In the genomic region with DNA sequence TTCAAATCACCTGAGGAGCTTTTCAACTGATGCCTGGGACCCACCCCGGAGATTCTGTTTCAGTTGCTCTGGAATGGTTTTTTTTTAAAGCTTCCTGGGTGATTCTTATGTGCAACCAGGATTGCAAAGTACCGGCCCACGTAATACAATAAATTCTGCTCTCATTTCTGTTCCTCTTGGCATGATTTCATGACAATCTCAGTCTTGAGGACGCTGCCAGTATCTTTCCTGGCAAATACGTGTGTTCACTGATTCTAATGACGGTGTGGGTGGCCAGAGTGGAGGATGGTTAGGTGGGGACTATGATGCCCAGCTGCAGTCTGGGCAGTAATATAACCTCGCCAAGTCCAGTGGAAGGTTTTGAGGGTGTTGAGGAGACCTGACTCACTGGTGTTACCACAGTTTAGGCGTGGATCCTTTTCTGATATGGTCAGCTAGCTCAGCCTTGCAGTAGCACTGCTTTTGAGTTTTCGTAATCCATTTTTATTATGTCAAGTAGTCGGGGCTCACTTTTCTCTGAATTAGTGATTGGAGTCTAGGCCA, we compare ENCODE assay signal across 20 cellular contexts. TPM values are rescaled to one million over a fixed set of nuclear protein-coding genes. Genes with fewer than 3 reads are reported as not detected.
A peak's percentile ranks its signal among the peaks of the same experiment; 100 is the strongest.
DNase-seq lines count a peak whose midpoint lies in the region; ATAC-seq and TF ChIP-seq lines count a peak whose summit lies in the region.
"Had no signal": no experiment of that assay in that cellular context is flagged by ENCODE, and none has a peak within 500 bp of the region (broad histone marks: within the 10 kb centered on the region; RNA-seq: fewer than 3 reads in every experiment).

No MANE protein-coding gene starts in this region.

- DNase-seq in GM23338 (ENCODE audit: low spot score) (no peak), fibroblast of mammary gland (ENCODE audit: low read depth) (peak; percentile 69), sigmoid colon (no peak), ovary (no peak), natural killer cell (no peak)
- DNase-seq: DND-41; effector memory CD4-positive, alpha-beta T cell; IMR-90; kidney; mammary epithelial cell; NCI-H1092 treated with DMSO at 0.1 percent for 48 hours; NCI-H1930; NCI-H748 treated with DMSO at 0.1 percent for 48 hours; psoas muscle; small intestine; stimulated activated CD4-positive, alpha-beta T cell treated with anti-CD3 and anti-CD28 coated beads, Interleukin-2, amount 100 ng/mL, for 24 hours had no signal

- H2AFZ ChIP-seq in GM23338 = no peak overlapping the region

- H3K4me3 ChIP-seq in GM23338 (no peak overlapping the region), fibroblast of mammary gland (ENCODE audit: control insufficient read depth, low read depth, low read length) (no peak overlapping the region), sigmoid colon (no peak overlapping the region), ovary (no peak overlapping the region)
- H3K4me3 ChIP-seq: psoas muscle had no signal

- H3K36me3 ChIP-seq in GM23338 (ENCODE audit: insufficient read depth) (peaks cover 7% of the 10 kb centered on the region), sigmoid colon (no peaks in the 10 kb centered on the region), ovary (no peaks in the 10 kb centered on the region)

- TF ChIP-seq POLR2A in sigmoid colon (IDR thresholded peaks at IDR 0.05) (no peak), ovary (IDR thresholded peaks at IDR 0.05) (no peak)

- H3K27ac ChIP-seq in GM23338 (ENCODE audit: low read depth) (peak overlapping the region; percentile 41; the same call in 1 of the 2 replicates), sigmoid colon (peak overlapping the region in 3 of 4 donors; percentile 36 to 58 (median 51)), ovary (no peak overlapping the region)
- H3K27ac ChIP-seq: psoas muscle had no signal

- WGBS in sigmoid colon, 2 donors = 78 to 82% methylated on average over 10 of the region's 10 CpGs
- WGBS in ovary, 3 donors = 73 to 87% (median 86%) methylated on average over 10 of the region's 10 CpGs

- H3K79me2 ChIP-seq in GM23338 (replicated peaks; ENCODE audit: insufficient read depth) = peaks cover 45% of the 10 kb centered on the region

- H3K27me3 ChIP-seq in GM23338 (ENCODE audit: insufficient read depth) (no peaks in the 10 kb centered on the region), sigmoid colon (no peaks in the 10 kb centered on the region), ovary (no peaks in the 10 kb centered on the region)

- H3K9me3 Mint-ChIP-seq in GM23338 (no peaks in the 10 kb centered on the region), brain (no peaks in the 10 kb centered on the region), natural killer cell (no peaks in the 10 kb centered on the region)
- H3K9me3 Mint-ChIP-seq: activated T-helper 1 cell treated with anti-CD3 and anti-CD28 coated beads, Interleukin-12 subunit alpha, Interleukin-12 subunit beta, Interleukin-2, Interleukin-4 antibody, amounts not matched to agents 30 ng/mL and 10 ng/mL and 1 ng/mL, durations not matched to agents 14 hours and 24 hours and 36 hours had no signal

- TF ChIP-seq EP300 in sigmoid colon (IDR thresholded peaks at IDR 0.05) (no peak), ovary (IDR thresholded peaks at IDR 0.05) (no peak)

- H4K20me1 ChIP-seq in GM23338 (replicated peaks; ENCODE audit: insufficient read depth) = peaks cover 27% of the 10 kb centered on the region

- H3K36me3 Mint-ChIP-seq in GM23338 (ENCODE audit: low read depth) = peaks cover 10% of the 10 kb centered on the region
- no peaks in the 10 kb centered on the region for H3K36me3 Mint-ChIP-seq in brain
- no peaks in the 10 kb centered on the region for H3K36me3 Mint-ChIP-seq in natural killer cell
- H3K36me3 Mint-ChIP-seq: activated naive CD8-positive, alpha-beta T cell had no signal

- no peaks in the 10 kb centered on the region for H3K9me2 ChIP-seq in GM23338 (ENCODE audit: insufficient read depth)

- peaks cover 37% of the 10 kb centered on the region for H3K4me1 ChIP-seq in GM23338 (ENCODE audit: insufficient read depth)
- peaks cover 0 to 41% (median 28%) of the 10 kb centered on the region in 4 donors for H3K4me1 ChIP-seq in sigmoid colon
- H3K4me1 ChIP-seq in ovary (ENCODE audit: insufficient read depth) = peaks cover 3% of the 10 kb centered on the region
- H3K4me1 ChIP-seq: psoas muscle had no signal

- no peaks in the 10 kb centered on the region for H3K27me3 Mint-ChIP-seq in GM23338 (ENCODE audit: insufficient read depth, low read depth, poor library complexity)
- H3K27me3 Mint-ChIP-seq in brain = no peaks in the 10 kb centered on the region
- peaks cover 0 to 3% of the 10 kb centered on the region in 2 donors for H3K27me3 Mint-ChIP-seq in natural killer cell (ENCODE audit: low read depth in 2 of 2)
- H3K27me3 Mint-ChIP-seq: activated naive CD8-positive, alpha-beta T cell had no signal

- intact Hi-C loops in sigmoid colon (cut with DNase I) = no loop called here
- intact Hi-C loops in ovary (cut with DNase I) = loop anchor here in 1 of 4 donors (10.0 kb wide), 1 partner anchor 47 kb away; a partner anchor contains a TSS
- intact Hi-C loops in natural killer cell (cut with micrococcal nuclease) = no loop called here

- H3K4me3 Mint-ChIP-seq in GM23338 (no peak overlapping the region), brain (peak overlapping the region in 2 of 5 experiments; percentile 30 to 39), natural killer cell (no peak overlapping the region)
- H3K4me3 Mint-ChIP-seq: activated naive CD8-positive, alpha-beta T cell; activated T-helper 1 cell treated with anti-CD3 and anti-CD28 coated beads, Interleukin-12 subunit alpha, Interleukin-12 subunit beta, Interleukin-2, Interleukin-4 antibody, amounts not matched to agents 30 ng/mL and 10 ng/mL and 1 ng/mL, durations not matched to agents 14 hours and 24 hours and 36 hours had no signal

- TF ChIP-seq CTCF in GM23338 (conservative IDR thresholded peaks at IDR 0.05; ENCODE audit: low read depth in 2 of 2) (no peak), brain (conservative IDR thresholded peaks at IDR 0.05) (no peak), fibroblast of mammary gland (conservative IDR thresholded peaks at IDR 0.05; ENCODE audit: control insufficient read depth, insufficient read depth, low read depth, low read length) (no peak), sigmoid colon (IDR thresholded peaks at IDR 0.05) (no peak), ovary (IDR thresholded peaks at IDR 0.05) (no peak), natural killer cell (IDR thresholded peaks at IDR 0.05) (no peak)

- H3K9me3 ChIP-seq in sigmoid colon (no peaks in the 10 kb centered on the region), ovary (no peaks in the 10 kb centered on the region)
- H3K9me3 ChIP-seq: psoas muscle had no signal

- H3K27ac Mint-ChIP-seq in GM23338 = peak overlapping the region; percentile 3; the same call in 1 of the 2 replicates
- H3K27ac Mint-ChIP-seq in brain = peak overlapping the region in 4 of 5 experiments; percentile 49 to 79 (median 73)
- no peak overlapping the region for H3K27ac Mint-ChIP-seq in natural killer cell
- H3K27ac Mint-ChIP-seq: activated naive CD8-positive, alpha-beta T cell; activated T-helper 1 cell treated with anti-CD3 and anti-CD28 coated beads, Interleukin-12 subunit alpha, Interleukin-12 subunit beta, Interleukin-2, Interleukin-4 antibody, amounts not matched to agents 30 ng/mL and 10 ng/mL and 1 ng/mL, durations not matched to agents 14 hours and 24 hours and 36 hours had no signal

- 0 out of 2 replicates have a peak overlapping the region, but pooled peaks have one; percentile 0 for H3K4me2 ChIP-seq in GM23338

- 0 out of 2 replicates have a peak, but pooled peaks cover 10% of the 10 kb centered on the region for H3F3A ChIP-seq in GM23338 (replicated peaks; ENCODE audit: low read depth)

- ATAC-seq in GM23338 = no peak
- ATAC-seq in natural killer cell = no peak
- ATAC-seq in GM21447 (IDR thresholded peaks at IDR 0.05; ENCODE audit: unreplicated experiment) = no peak
- ATAC-seq: psoas muscle had no signal

- peaks cover 44% of the 10 kb centered on the region for H3K4me1 Mint-ChIP-seq in GM23338
- H3K4me1 Mint-ChIP-seq in brain = peaks cover 34% of the 10 kb centered on the region
- H3K4me1 Mint-ChIP-seq in natural killer cell = no peaks in the 10 kb centered on the region

TF ChIP-seq in GM23338, 12 proteins besides CTCF, POLR2A, EP300 and RAD21 (continues in another document):
- no peak for TF ChIP-seq ZNF331 (CRISPR knock-in tag; IDR thresholded peaks at IDR 0.05; ENCODE audit: low read depth)
- TF ChIP-seq CREB1 (CRISPR knock-in tag; IDR thresholded peaks at IDR 0.05; ENCODE audit: low read depth) = no peak
- TF ChIP-seq, protein P1, sequence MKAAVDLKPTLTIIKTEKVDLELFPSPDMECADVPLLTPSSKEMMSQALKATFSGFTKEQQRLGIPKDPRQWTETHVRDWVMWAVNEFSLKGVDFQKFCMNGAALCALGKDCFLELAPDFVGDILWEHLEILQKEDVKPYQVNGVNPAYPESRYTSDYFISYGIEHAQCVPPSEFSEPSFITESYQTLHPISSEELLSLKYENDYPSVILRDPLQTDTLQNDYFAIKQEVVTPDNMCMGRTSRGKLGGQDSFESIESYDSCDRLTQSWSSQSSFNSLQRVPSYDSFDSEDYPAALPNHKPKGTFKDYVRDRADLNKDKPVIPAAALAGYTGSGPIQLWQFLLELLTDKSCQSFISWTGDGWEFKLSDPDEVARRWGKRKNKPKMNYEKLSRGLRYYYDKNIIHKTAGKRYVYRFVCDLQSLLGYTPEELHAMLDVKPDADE (IDR thresholded peaks at IDR 0.05) = no peak
- no peak for TF ChIP-seq NANOG (IDR thresholded peaks at IDR 0.05; ENCODE audit: borderline replicate concordance)
- no peak for TF ChIP-seq STAT1 (IDR thresholded peaks at IDR 0.05; ENCODE audit: unreplicated experiment)
- no peak for TF ChIP-seq EZH2phosphoT487 (IDR thresholded peaks at IDR 0.05; ENCODE audit: unreplicated experiment)
- TF ChIP-seq EZH2 (IDR thresholded peaks at IDR 0.05; ENCODE audit: low read depth, unreplicated experiment) = no peak

RNA-seq across cellular contexts. Expression of a gene that starts 49.4 kb away (rescaled TPM):
- 84.1 and 109 TPM in 2 replicates for total RNA-seq in GM23338 (2014; rRNA removed; shearing (Covaris generic))
- 35.9 and 37.7 TPM in 2 replicates for polyA plus RNA-seq in GM23338 (2016; fragmentation: Nextera tagmentation; extraction: Ambion mirVana)
- 11.3 TPM for polyA plus RNA-seq in brain (ENCODE audit: insufficient read depth, low read depth, low replicate concordance)
- total RNA-seq in sigmoid colon = 10 to 100 TPM; 11.7 to 18.3 (median 16.3) TPM
- polyA plus RNA-seq in sigmoid colon = 1 to 10 TPM in 1 of 3 donors, under 1 TPM in 2; 0.23 to 2.4 (median 0.60) TPM
- 1 to 10 TPM in 6 of 7 donors, under 1 TPM in 1; 0.48 to 8.8 (median 1.9) TPM for total RNA-seq in ovary
- polyA plus RNA-seq in ovary = 1 to 10 TPM in 1 of 2 donors, under 1 TPM in 1; 0.63 to 2.3 TPM
- not detected for total RNA-seq in natural killer cell
- total RNA-seq: IMR-90 had no signal

Comparison
In these comparisons a context has a peak if more than half of its experiments do, and no peak if none do; other contexts are left out.
1. H3K27ac ChIP-seq: peak in GM23338 (single experiment) and sigmoid colon (3 of 4); none in ovary (0 of 2).
2. H3K27ac Mint-ChIP-seq: peak in GM23338 (single experiment) and brain (4 of 5); none in natural killer cell (0 of 2).